In the genomic region with DNA sequence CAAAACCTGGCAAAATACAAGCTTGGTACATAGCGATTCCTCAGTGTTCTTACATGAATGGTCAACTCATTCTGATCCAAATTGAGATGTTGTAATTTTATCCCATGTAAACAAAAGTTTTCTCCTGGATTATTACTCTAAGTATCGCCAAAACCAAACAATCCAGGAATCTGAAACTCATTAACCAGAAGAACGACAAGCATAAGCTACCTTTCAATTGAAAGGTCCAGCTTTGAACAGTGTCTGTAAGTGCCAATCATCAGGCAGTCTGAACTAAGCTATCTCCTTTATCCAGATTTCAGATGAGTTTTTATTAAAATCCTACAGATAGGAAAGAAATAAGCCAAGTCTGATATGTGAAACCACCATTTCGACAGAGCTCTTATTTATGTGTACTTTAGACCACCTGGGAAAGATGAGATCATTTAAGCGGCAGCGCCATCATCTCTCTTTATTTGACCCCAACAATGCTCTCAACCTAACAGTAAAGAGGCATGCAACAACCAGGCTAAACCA, we compare ENCODE assay signal across 8 cellular contexts. TPM values are rescaled to one million over a fixed set of nuclear protein-coding genes. Genes with fewer than 3 reads are reported as not detected.
DNase-seq lines count a peak whose midpoint lies in the region; ATAC-seq and TF ChIP-seq lines count a peak whose summit lies in the region.

No MANE protein-coding gene starts in this region.

- no peaks in the 10 kb centered on the region for H3K9me2 ChIP-seq in OCI-LY1 (ENCODE audit: low read depth, low read length)

- DNase-seq in epithelial cell of prostate (ENCODE audit: low read depth, low spot score) (no peak), prostate gland (ENCODE audit: low spot score) (no peak), Kasumi-1 (lab: John Stamatoyannopoulos, UW) (no peak), DMS 273 (lab: John Stamatoyannopoulos, UW; ENCODE audit: unreplicated experiment) (no peak), nucleus accumbens (lab: John Stamatoyannopoulos, UW) (no peak)

- H3K9me3 ChIP-seq in OCI-LY1 (ENCODE audit: low read length) (no peaks in the 10 kb centered on the region), prostate gland (no peaks in the 10 kb centered on the region)

- peaks cover 52% of the 10 kb centered on the region for H3K4me1 ChIP-seq in OCI-LY1 (ENCODE audit: insufficient read depth, low read length, severe bottlenecking)
- peaks cover 8% of the 10 kb centered on the region for H3K4me1 ChIP-seq in prostate gland (replicated peaks)

- TF ChIP-seq CTCF in OCI-LY1 (IDR thresholded peaks at IDR 0.05; ENCODE audit: low read length) (peak; percentile 10; the same call in 1 of the 2 replicates), prostate gland (IDR thresholded peaks at IDR 0.05) (no peak)

- peak overlapping the region; percentile 86 for H3K9ac ChIP-seq in OCI-LY1 (ENCODE audit: low read length)

- H2AFZ ChIP-seq in OCI-LY1 (ENCODE audit: low read length), result no peak overlapping the region

- H3K27ac ChIP-seq in OCI-LY1 (ENCODE audit: low read depth, low read length, poor library complexity, severe bottlenecking) (peak overlapping the region; percentile 92), epithelial cell of prostate (peak overlapping the region; percentile 93), prostate gland (peak overlapping the region; percentile 94 to 97)

- no peak for TF ChIP-seq POLR2A in prostate gland (IDR thresholded peaks at IDR 0.05)

- peaks cover 67% of the 10 kb centered on the region for H3K79me2 ChIP-seq in OCI-LY1 (ENCODE audit: insufficient read depth, low read length)

- intact Hi-C loops in prostate gland (cut with DNase I), result loop anchor here (10.0 kb wide), 1 partner anchor 370 kb away; a partner anchor contains a TSS

- H3K36me3 ChIP-seq in OCI-LY1 (ENCODE audit: insufficient read depth, low read length) (peaks cover 56% of the 10 kb centered on the region), prostate gland (no peaks in the 10 kb centered on the region)

- no peak for ATAC-seq in HG03442 (IDR thresholded peaks at IDR 0.05; ENCODE audit: unreplicated experiment)

- H3K4me3 ChIP-seq in GM08714 (ENCODE audit: low read length) (peak overlapping the region; percentile 88), OCI-LY1 (ENCODE audit: low read depth, low read length, poor library complexity, severe bottlenecking) (peak overlapping the region; percentile 92), prostate gland (peak overlapping the region; percentile 81)

- 4% methylated on average over 6 of the region's 6 CpGs for WGBS in prostate gland

- H3K27me3 ChIP-seq in OCI-LY1 (ENCODE audit: insufficient read depth, low read length) (no peaks in the 10 kb centered on the region), prostate gland (replicated peaks; ENCODE audit: insufficient read depth) (no peaks in the 10 kb centered on the region)

- peak overlapping the region; percentile 88 for H3K4me2 ChIP-seq in OCI-LY1 (ENCODE audit: low read length)

- H3F3A ChIP-seq in OCI-LY1 (ENCODE audit: insufficient read depth, low read length), result no peaks in the 10 kb centered on the region

- H4K20me1 ChIP-seq in OCI-LY1 (ENCODE audit: insufficient read depth, low read length), result no peaks in the 10 kb centered on the region; the same call in 1 of the 2 replicates

RNA-seq across cellular contexts. Expression of a gene that starts 2.3 kb away (rescaled TPM):
- total RNA-seq in prostate gland, result 10 to 100 TPM; 29.2 to 54.0 TPM
